Comparison of ENCODE assay signal across 23 cellular contexts in the genomic region with DNA sequence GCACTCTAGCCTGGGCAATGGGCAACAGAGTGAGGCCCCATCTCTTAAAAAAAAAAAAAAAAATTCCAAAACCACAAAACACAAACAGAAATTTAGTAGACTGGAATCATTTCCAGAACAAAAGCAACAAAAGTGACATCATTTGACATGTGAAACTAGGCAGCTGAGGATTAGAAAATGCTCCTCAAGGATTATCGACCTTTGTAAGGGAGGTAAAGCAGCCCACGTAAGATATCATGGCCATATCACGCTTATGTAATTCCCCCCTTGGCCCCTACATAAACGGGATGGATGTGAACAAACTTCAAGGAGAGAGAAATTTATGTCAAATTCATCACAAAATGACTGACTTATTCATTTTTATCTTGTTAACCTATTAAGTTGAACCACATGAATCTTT.
"Had no signal": no experiment of that assay in that cellular context is flagged by ENCODE, and none has a peak within 500 bp of the region (broad histone marks: within the 10 kb centered on the region; RNA-seq: fewer than 3 reads in every experiment).

No MANE protein-coding gene starts in this region.

- H3K4me2 ChIP-seq: SK-N-SH had no signal

- H3K27ac ChIP-seq: VCaP had no signal

- DNase-seq: activated CD4-positive, alpha-beta memory T cell treated with anti-CD3 and anti-CD28 coated beads for 36 hours; activated CD4-positive, alpha-beta T cell treated with anti-CD3 and anti-CD28 coated beads, Interleukin-2, amount 10 ng/mL, durations not matched to agents 7 days and 5 days; activated CD4-positive, CD25-positive, alpha-beta regulatory T cell; activated gamma-delta T cell; activated naive CD4-positive, alpha-beta T cell treated with anti-CD3 and anti-CD28 coated beads for 36 hours; activated T-cell treated with anti-CD3 and anti-CD28 coated beads for 4 hours; activated T-cell treated with anti-CD3 and anti-CD28 coated beads, Interleukin-2, amount 50 U/mL, for 48 hours; Kasumi-1; NCI-H1092; NCI-H1417; NCI-H1930; NCI-H2107; NCI-H2171 treated with DMSO at 0.1 percent for 48 hours; NCI-H226; NCI-H526; NK-92 treated with Interleukin-12 subunit alpha and Interleukin-12 subunit beta, amount 100 ng/mL, for 24 hours; RPMI8226; SK-N-SH; T-helper 1 cell had no signal

- H3K9me3 ChIP-seq: SK-N-SH had no signal

- ATAC-seq: activated T-helper 17 cell treated with anti-CD3 and anti-CD28 coated beads, Interleukin-2, amount 50 U/mL, for 72 hours; Panc1; Right ventricle myocardium inferior had no signal

- H3K9ac ChIP-seq: SK-N-SH had no signal
